38 cellular contexts compared by ENCODE assay signal in the genomic region with DNA sequence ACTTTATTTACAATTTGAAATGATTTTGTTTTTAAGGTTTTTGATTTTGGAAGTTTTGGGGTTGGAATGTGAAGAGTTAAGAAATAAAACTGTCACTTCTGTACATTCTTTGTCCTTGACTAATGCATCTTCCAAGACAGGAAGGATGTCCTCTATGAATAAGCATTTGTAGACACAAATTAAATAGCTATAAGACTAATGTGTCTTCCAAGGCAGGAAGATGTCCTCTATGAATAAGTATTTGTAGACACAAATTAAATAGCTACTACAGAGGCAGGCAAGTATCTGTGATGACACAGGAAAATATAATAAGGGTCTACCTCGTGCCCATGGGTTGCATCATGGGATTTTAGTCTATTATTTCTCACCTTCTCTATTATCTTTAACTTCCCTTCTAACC. TPM values are rescaled to one million over a fixed set of nuclear protein-coding genes. Genes with fewer than 3 reads are reported as not detected.
DNase-seq lines count a peak whose midpoint lies in the region; ATAC-seq, FAIRE-seq and TF ChIP-seq lines count a peak whose summit lies in the region.
"Had no signal": no experiment of that assay in that cellular context is flagged by ENCODE, and none has a peak within 500 bp of the region (broad histone marks: within the 10 kb centered on the region; RNA-seq: fewer than 3 reads in every experiment).

No MANE protein-coding gene starts in this region.

- no peaks in the 10 kb centered on the region for H3K9me3 ChIP-seq in astrocyte (ENCODE audit: insufficient read depth, low read depth, low read length)
- H3K9me3 ChIP-seq: ascending aorta, colonic mucosa, psoas muscle, tibial nerve had no signal

- TF ChIP-seq CTCF in astrocyte (IDR thresholded peaks at IDR 0.05; ENCODE audit: insufficient read depth, low read depth, low read length), result no peak

- peaks cover 2% of the 10 kb centered on the region for H3K36me3 Mint-ChIP-seq in astrocyte (ENCODE audit: low read depth, unreplicated experiment)
- H3K36me3 Mint-ChIP-seq: activated CD8-positive, alpha-beta memory T cell treated with anti-CD3 and anti-CD28 coated beads, Interleukin-2, amount 10 ng/mL, durations not matched to agents 7 days and 5 days; CD4-positive, CD25-positive, alpha-beta regulatory T cell had no signal

- H2AFZ ChIP-seq in astrocyte (ENCODE audit: low read depth, low read length), result no peak overlapping the region

- H3K4me1 ChIP-seq in astrocyte (ENCODE audit: insufficient read depth, low read length), result peaks cover 4% of the 10 kb centered on the region
- H3K4me1 ChIP-seq: ascending aorta had no signal

- peaks cover 15% of the 10 kb centered on the region for H3K4me1 Mint-ChIP-seq in astrocyte (ENCODE audit: low read depth, unreplicated experiment)
- H3K4me1 Mint-ChIP-seq: activated CD8-positive, alpha-beta memory T cell treated with anti-CD3 and anti-CD28 coated beads, Interleukin-2, amount 10 ng/mL, durations not matched to agents 7 days and 5 days; CD4-positive, CD25-positive, alpha-beta regulatory T cell; nephron had no signal

- H3K79me2 ChIP-seq in astrocyte (ENCODE audit: insufficient read depth, low read length), result no peaks in the 10 kb centered on the region

- no peaks in the 10 kb centered on the region for H3K9me3 Mint-ChIP-seq in astrocyte (ENCODE audit: unreplicated experiment)
- H3K9me3 Mint-ChIP-seq: activated T-cell treated with anti-CD3 and anti-CD28 coated beads, Interleukin-2, amount 50 U/mL, for 4 hours; T-helper 1 cell treated with Interleukin-12 subunit alpha and Interleukin-12 subunit beta and Interleukin-4 antibody, amounts not matched to agents 30 μg/mL and 1 μg/mL, for 36 hours had no signal

- peak; percentile 70 for DNase-seq in COLO829 (ENCODE audit: low spot score)
- peak; percentile 24 for DNase-seq in HTR-8/SVneo (ENCODE audit: insufficient read length, low spot score)
- DNase-seq in astrocyte (ENCODE audit: low read depth), result no peak
- DNase-seq in kidney tubule cell (ENCODE audit: low spot score), result peak; percentile 46
- DNase-seq in activated T-cell treated with anti-CD3 and anti-CD28 coated beads, Interleukin-2, amount 50 U/mL, for 48 hours, result no peak
- DNase-seq in activated naive CD4-positive, alpha-beta T cell (lab: John Stamatoyannopoulos, UW), result no peak
- DNase-seq: activated CD4-positive, alpha-beta T cell treated with anti-CD3 and anti-CD28 coated beads, Interleukin-2, amount 50 U/mL, for 4 hours; activated CD8-positive, alpha-beta memory T cell treated with anti-CD3 and anti-CD28 coated beads, Interleukin-2, amount 10 ng/mL, durations not matched to agents 7 days and 5 days; activated gamma-delta T cell treated with Interleukin-2 at 50 U/mL for 16 hours; activated T-cell treated with anti-CD3 and anti-CD28 coated beads, Interleukin-2, amount 50 U/mL, for 4 hours; CD4-positive, CD25-positive, alpha-beta regulatory T cell; colonic mucosa; DND-41; effector CD4-positive, alpha-beta T cell; H7; heart left ventricle; NCI-H1092; NCI-H1694 treated with DMSO at 0.1 percent for 48 hours; NCI-H446; NCI-H774; psoas muscle; stimulated activated CD4-positive, alpha-beta T cell treated with anti-CD3 and anti-CD28 coated beads, Interleukin-4, amount 100 ng/mL, for 24 hours had no signal

- H3K36me3 ChIP-seq in astrocyte (ENCODE audit: insufficient read depth, low read length), result no peaks in the 10 kb centered on the region
- H3K36me3 ChIP-seq: ascending aorta, cardiac muscle cell, colonic mucosa, heart left ventricle had no signal

- FAIRE-seq in HTR-8/SVneo (lab: Jason Lieb, UNC) (no peak), astrocyte (lab: Jason Lieb, UNC) (peak; percentile 60)
- FAIRE-seq: K562 had no signal

- no peak overlapping the region for H3K27ac ChIP-seq in astrocyte (ENCODE audit: low read depth, low read length)
- H3K27ac ChIP-seq: ascending aorta, cardiac muscle cell, colonic mucosa, heart left ventricle, psoas muscle, SK-N-MC, tibial nerve had no signal

- H3K4me3 ChIP-seq in astrocyte (ENCODE audit: insufficient read depth, low read depth, low read length), result no peak overlapping the region
- H3K4me3 ChIP-seq: ascending aorta, cardiac muscle cell, colonic mucosa, heart left ventricle, K562, psoas muscle, SK-N-MC, tibial nerve had no signal

- H3K27ac Mint-ChIP-seq in astrocyte (ENCODE audit: unreplicated experiment), result no peak overlapping the region
- H3K27ac Mint-ChIP-seq: activated CD8-positive, alpha-beta memory T cell treated with anti-CD3 and anti-CD28 coated beads, Interleukin-2, amount 10 ng/mL, durations not matched to agents 7 days and 5 days; nephron; T-helper 1 cell treated with Interleukin-12 subunit alpha and Interleukin-12 subunit beta and Interleukin-4 antibody, amounts not matched to agents 30 μg/mL and 1 μg/mL, for 36 hours had no signal

- H3K27me3 ChIP-seq in astrocyte (ENCODE audit: insufficient read depth, low read length), result no peaks in the 10 kb centered on the region
- H3K27me3 ChIP-seq: ascending aorta, cardiac muscle cell, colonic mucosa, heart left ventricle, tibial nerve had no signal

- H4K20me1 ChIP-seq in astrocyte (ENCODE audit: insufficient read depth, low read length), result peaks cover 3% of the 10 kb centered on the region

- no peaks in the 10 kb centered on the region for H3K27me3 Mint-ChIP-seq in astrocyte (ENCODE audit: low read depth, unreplicated experiment)

- H3K9ac ChIP-seq in astrocyte (ENCODE audit: low read length), result no peak overlapping the region

- no peak for ATAC-seq in GM18870 (IDR thresholded peaks at IDR 0.05; ENCODE audit: unreplicated experiment)
- ATAC-seq: activated CD4-positive, CD25-positive, alpha-beta regulatory T cell treated with anti-CD3 and anti-CD28 coated beads, Interleukin-2, amount 50 U/mL, for 24 hours; activated CD8-positive, alpha-beta memory T cell treated with anti-CD3 and anti-CD28 coated beads, Interleukin-2, amount 10 ng/mL, durations not matched to agents 7 days and 5 days; activated T-cell treated with anti-CD3 and anti-CD28 coated beads, Interleukin-2, amount 50 U/mL, for 4 hours; K562; psoas muscle; sciatic nerve had no signal

- no peak overlapping the region for H3K4me2 ChIP-seq in astrocyte (ENCODE audit: low read length)

- H3K4me3 Mint-ChIP-seq in astrocyte (ENCODE audit: unreplicated experiment), result no peak overlapping the region
- H3K4me3 Mint-ChIP-seq: activated CD8-positive, alpha-beta memory T cell treated with anti-CD3 and anti-CD28 coated beads, Interleukin-2, amount 10 ng/mL, durations not matched to agents 7 days and 5 days; activated T-cell treated with anti-CD3 and anti-CD28 coated beads, Interleukin-2, amount 50 U/mL, for 4 hours; CD4-positive, CD25-positive, alpha-beta regulatory T cell; nephron; T-helper 1 cell treated with Interleukin-12 subunit alpha and Interleukin-12 subunit beta and Interleukin-4 antibody, amounts not matched to agents 30 μg/mL and 1 μg/mL, for 36 hours had no signal

RNA-seq across cellular contexts. Expression of a gene that starts 14.5 kb away (rescaled TPM):
- total RNA-seq in astrocyte, result not detected in 2 replicates
- total RNA-seq: activated CD8-positive, alpha-beta memory T cell treated with anti-CD3 and anti-CD28 coated beads, Interleukin-2, amount 10 ng/mL, durations not matched to agents 7 days and 5 days; activated T-cell treated with anti-CD3 and anti-CD28 coated beads, Interleukin-2, amount 50 U/mL, for 4 hours; ascending aorta; cardiac muscle cell; CD4-positive, CD25-positive, alpha-beta regulatory T cell; colonic mucosa; epithelial cell of proximal tubule; H7; heart left ventricle; HT-29; K562; lung microvascular endothelial cell; M059J; mucosa of gallbladder; omental fat pad; psoas muscle; sciatic nerve; tibial nerve had no signal

RNA-seq across cellular contexts. Expression of a gene that starts 33.9 kb away (rescaled TPM):
- 57.2 and 66.5 TPM in 2 replicates for total RNA-seq in astrocyte
- total RNA-seq: activated CD8-positive, alpha-beta memory T cell treated with anti-CD3 and anti-CD28 coated beads, Interleukin-2, amount 10 ng/mL, durations not matched to agents 7 days and 5 days; CD4-positive, CD25-positive, alpha-beta regulatory T cell had no signal

Comparison
In these comparisons a context has a peak if more than half of its experiments do, and no peak if none do; other contexts are left out.
1. DNase-seq: peak in COLO829 (single experiment), HTR-8/SVneo (single experiment) and kidney tubule cell (single experiment); none in astrocyte (single experiment), activated T-cell treated with anti-CD3 and anti-CD28 coated beads, Interleukin-2, amount 50 U/mL, for 48 hours (0 of 2) and activated naive CD4-positive, alpha-beta T cell (0 of 4).